ENCODE assay signal across 12 cellular contexts in genomic region chr14:59337151-59337611, GRCh38.
DNase-seq lines count a peak whose midpoint lies in the region; ATAC-seq and TF ChIP-seq lines count a peak whose summit lies in the region.
"Had no signal": no experiment of that assay in that cellular context is flagged by ENCODE, and none has a peak within 500 bp of the region (broad histone marks: within the 10 kb centered on the region; RNA-seq: fewer than 3 reads in every experiment).

No MANE protein-coding gene starts in this region.

- TF ChIP-seq CTCF in breast epithelium (IDR thresholded peaks at IDR 0.05), result no peak

- H3K4me1 ChIP-seq in breast epithelium (peaks cover 0 to 29% of the 10 kb centered on the region in 2 donors), right cardiac atrium (ENCODE audit: control insufficient read depth, insufficient read depth, low read length) (peaks cover 17% of the 10 kb centered on the region)

- H3K4me3 ChIP-seq in breast epithelium (no peak overlapping the region), right cardiac atrium (ENCODE audit: low read length) (no peak overlapping the region)

- H3K9me3 Mint-ChIP-seq in activated T-cell treated with anti-CD3 and anti-CD28 coated beads, Interleukin-2, amount 50 U/mL, for 24 hours, result no peaks in the 10 kb centered on the region

- no peaks in the 10 kb centered on the region for H3K27me3 Mint-ChIP-seq in activated T-cell treated with anti-CD3 and anti-CD28 coated beads, Interleukin-2, amount 50 U/mL, for 24 hours

- H3K27ac ChIP-seq in breast epithelium, result peak overlapping the region; percentile 81 to 87
- H3K27ac ChIP-seq in right cardiac atrium (ENCODE audit: low read length), result peak overlapping the region; percentile 83
- H3K27ac ChIP-seq: C4-2B, KMS-11 had no signal

- no peak overlapping the region for H3K4me3 Mint-ChIP-seq in activated T-cell treated with anti-CD3 and anti-CD28 coated beads, Interleukin-2, amount 50 U/mL, for 24 hours

- DNase-seq in GM04504 (ENCODE audit: low read depth), result peak; percentile 50
- DNase-seq in breast epithelium (ENCODE audit: low spot score in 2 of 2), result peak in 1 of 2 donors; percentile 53
- DNase-seq in right cardiac atrium, result peak; percentile 77 to 89 (median 83)
- peak; percentile 80 for DNase-seq in renal cortical epithelial cell (ENCODE audit: low read depth)
- DNase-seq in activated T-cell treated with anti-CD3 and anti-CD28 coated beads, Interleukin-2, amount 50 U/mL, for 24 hours, result no peak
- DNase-seq in NCI-H1436 (lab: John Stamatoyannopoulos, UW), result no peak
- DNase-seq in T-helper 2 cell, result no peak
- DNase-seq: activated CD4-positive, alpha-beta T cell treated with anti-CD3 and anti-CD28 coated beads for 1 hour had no signal

- H3K9me3 ChIP-seq in breast epithelium, result no peaks in the 10 kb centered on the region
- H3K9me3 ChIP-seq in right cardiac atrium (ENCODE audit: control insufficient read depth, low read length), result no peaks in the 10 kb centered on the region

- intact Hi-C loops in breast epithelium (cut with DNase I; ENCODE audit: low total_unique reads), result no loop called here
- intact Hi-C loops in right cardiac atrium (cut with DNase I), result loop anchor here in 1 of 4 donors (10.0 kb wide), 1 partner anchor 152 kb away; the partner anchor contains the start of gene DAAM1

- H3K36me3 Mint-ChIP-seq in activated T-cell treated with anti-CD3 and anti-CD28 coated beads, Interleukin-2, amount 50 U/mL, for 24 hours (ENCODE audit: low read depth), result peaks cover 27% of the 10 kb centered on the region

- no peaks in the 10 kb centered on the region for H3K4me1 Mint-ChIP-seq in activated T-cell treated with anti-CD3 and anti-CD28 coated beads, Interleukin-2, amount 50 U/mL, for 24 hours (ENCODE audit: low read depth)

- no peak for TF ChIP-seq POLR2A in breast epithelium (IDR thresholded peaks at IDR 0.05)

- 22% methylated on average over 4 of the region's 4 CpGs for WGBS in right cardiac atrium

- ATAC-seq in right cardiac atrium (peak; percentile 34 to 55), HG03460 (IDR thresholded peaks at IDR 0.05; ENCODE audit: unreplicated experiment) (no peak)
- ATAC-seq: Panc1 had no signal

- no peak overlapping the region for H3K27ac Mint-ChIP-seq in activated T-cell treated with anti-CD3 and anti-CD28 coated beads, Interleukin-2, amount 50 U/mL, for 24 hours

- no peaks in the 10 kb centered on the region for H3K36me3 ChIP-seq in breast epithelium

- no peaks in the 10 kb centered on the region for H3K27me3 ChIP-seq in breast epithelium
- H3K27me3 ChIP-seq in right cardiac atrium (ENCODE audit: control insufficient read depth, insufficient read depth), result no peaks in the 10 kb centered on the region

Comparison
In these comparisons a context has a peak if more than half of its experiments do, and no peak if none do; other contexts are left out.
1. DNase-seq: peak in GM04504 (single experiment), right cardiac atrium (3 of 3) and renal cortical epithelial cell (single experiment); none in activated T-cell treated with anti-CD3 and anti-CD28 coated beads, Interleukin-2, amount 50 U/mL, for 24 hours (single experiment), NCI-H1436 (single experiment) and T-helper 2 cell (0 of 5).